8 cellular contexts compared by ENCODE assay signal in the genomic region with DNA sequence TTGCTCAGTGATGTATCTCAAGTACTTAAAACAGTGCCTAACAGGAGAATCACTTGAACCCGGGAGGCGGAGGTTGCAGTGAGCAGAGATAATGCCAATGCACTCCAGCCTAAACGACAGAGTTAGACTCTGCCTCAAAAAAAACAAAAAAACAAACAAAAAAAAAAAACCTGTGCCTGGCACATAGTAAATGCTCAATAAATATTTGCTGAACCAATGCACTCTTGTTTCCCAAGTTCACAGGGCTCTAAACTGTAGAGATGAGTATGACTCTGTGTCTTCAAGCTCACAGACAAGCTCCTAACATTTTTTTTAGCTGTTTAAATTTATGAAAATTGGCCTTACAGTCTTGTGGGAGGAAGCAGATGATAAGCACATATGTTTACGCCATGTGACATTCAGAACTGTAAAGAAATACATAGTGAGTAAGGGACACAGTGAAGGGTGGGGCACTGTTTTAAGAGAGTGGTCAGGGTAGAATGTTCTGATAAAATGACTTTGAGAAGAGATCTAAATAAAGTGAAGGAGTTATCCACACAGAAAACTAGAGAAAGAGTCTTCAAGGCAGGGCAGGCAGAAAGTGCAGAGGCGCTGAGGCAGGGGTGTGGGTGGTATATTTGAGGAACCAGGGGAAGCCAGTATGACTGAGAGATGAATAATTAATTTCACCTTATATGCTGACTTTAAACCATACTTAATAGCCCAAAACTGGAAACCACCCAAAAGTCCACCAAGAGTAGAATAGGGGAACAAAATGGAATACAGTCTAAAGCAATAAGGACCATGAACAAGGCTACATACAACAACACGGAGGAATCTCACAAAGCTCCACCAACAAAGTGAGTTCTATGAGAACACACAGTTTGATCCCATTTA.
DNase-seq lines count a peak whose midpoint lies in the region; ATAC-seq and TF ChIP-seq lines count a peak whose summit lies in the region.

No MANE protein-coding gene starts in this region.

- peak; percentile 84 to 91 for DNase-seq in erythroblast (lab: John Stamatoyannopoulos, UW)
- DNase-seq in HuH-7.5 (ENCODE audit: low spot score), result no peak
- DNase-seq in GOT3 (lab: John Stamatoyannopoulos, UW), result no peak
- no peak for DNase-seq in COLO829 (ENCODE audit: low spot score)
- DNase-seq in EL, result no peak

- TF ChIP-seq POLR2A in erythroblast (IDR thresholded peaks at IDR 0.05; ENCODE audit: low read length), result peak; percentile 62

- ATAC-seq in GM18861 (IDR thresholded peaks at IDR 0.05; ENCODE audit: unreplicated experiment), result peak; percentile 24
- peak; percentile 27 for ATAC-seq in GM21528 (IDR thresholded peaks at IDR 0.05; ENCODE audit: low FRiP score, unreplicated experiment)
- ATAC-seq in HG03565 (IDR thresholded peaks at IDR 0.05; ENCODE audit: unreplicated experiment), result peak; percentile 34

Comparison
In these comparisons a context has a peak if more than half of its experiments do, and no peak if none do; other contexts are left out.
1. DNase-seq: peak in erythroblast (2 of 2); none in HuH-7.5 (single experiment), GOT3 (single experiment), COLO829 (single experiment) and EL (single experiment).
2. Peak in every context shown above with its lines, with median percentiles within 50 percentile points of each other: ATAC-seq.